ENCODE assay signal across 37 cellular contexts in genomic region chr12:27148373-27148772, GRCh38.
"Had no signal": no experiment of that assay in that cellular context is flagged by ENCODE, and none has a peak within 500 bp of the region (broad histone marks: within the 10 kb centered on the region; RNA-seq: fewer than 3 reads in every experiment).

No MANE protein-coding gene starts in this region.

- H3K27ac ChIP-seq: ascending aorta, cardiac muscle cell, colonic mucosa, Peyer's patch, SJSA1, VCaP had no signal

- DNase-seq: activated B cell treated with CpG ODN at 0.5 μM for 24 hours; activated CD4-positive, alpha-beta memory T cell treated with anti-CD3 and anti-CD28 coated beads for 36 hours; activated CD4-positive, alpha-beta T cell treated with anti-CD3 and anti-CD28 coated beads for 4 hours; activated CD4-positive, alpha-beta T cell treated with anti-CD3 and anti-CD28 coated beads, Interleukin-2, amount 50 U/mL, for 1 hour; activated CD4-positive, CD25-positive, alpha-beta regulatory T cell treated with anti-CD3 and anti-CD28 coated beads, Interleukin-2, amount 50 U/mL, for 72 hours; activated CD8-positive, alpha-beta memory T cell treated with anti-CD3 and anti-CD28 coated beads for 24 hours; activated CD8-positive, alpha-beta memory T cell treated with anti-CD3 and anti-CD28 coated beads, Interleukin-2, amount 10 ng/mL, durations not matched to agents 7 days and 5 days; activated CD8-positive, alpha-beta memory T cell treated with anti-CD3 and anti-CD28 coated beads, Interleukin-2, amount 50 U/mL, for 48 hours; activated effector memory CD4-positive, alpha-beta T cell treated with Interleukin-2 at 50 U/mL for 16 hours; activated naive CD4-positive, alpha-beta T cell treated with anti-CD3 and anti-CD28 coated beads, Interleukin-2, amount 10 ng/mL, durations not matched to agents 7 days and 5 days; activated T-cell treated with anti-CD3 and anti-CD28 coated beads, Interleukin-2, amount 50 U/mL, for 48 hours; amygdala; colonic mucosa; NCI-H1092 treated with DMSO at 0.1 percent for 48 hours; NCI-H1417; NCI-H146; NCI-H187; NCI-H2029 treated with DMSO at 0.1 percent for 48 hours; NCI-H2107; NCI-H2227 treated with DMSO at 0.1 percent for 48 hours; NCI-H446 treated with DMSO at 0.1 percent for 48 hours; NCI-H524; NCI-H69; NCI-H82; PC-3; Peyer's patch; RPMI8226; SHP77 treated with DMSO at 0.1 percent for 48 hours; SK-N-SH; T-helper 9 cell had no signal

- H3K9me3 ChIP-seq: ascending aorta, colonic mucosa, Peyer's patch, SJSA1, SK-N-SH had no signal

- ATAC-seq: PC-3 had no signal

- H3K36me3 ChIP-seq: ascending aorta, cardiac muscle cell, colonic mucosa, Peyer's patch, SJSA1 had no signal

- H3K36me3 Mint-ChIP-seq: activated CD4-positive, alpha-beta memory T cell treated with anti-CD3 and anti-CD28 coated beads for 36 hours had no signal

- H3K27me3 ChIP-seq: ascending aorta, colonic mucosa, Peyer's patch, SJSA1 had no signal

- H3K9me3 Mint-ChIP-seq: activated B cell treated with CpG ODN at 0.5 μM for 24 hours; activated CD4-positive, alpha-beta memory T cell treated with anti-CD3 and anti-CD28 coated beads for 36 hours; activated naive CD4-positive, alpha-beta T cell treated with anti-CD3 and anti-CD28 coated beads, Interleukin-2, amount 10 ng/mL, durations not matched to agents 7 days and 5 days; central memory CD8-positive, alpha-beta T cell; T-helper 1 cell treated with Interleukin-12 subunit alpha and Interleukin-12 subunit beta and Interleukin-4 antibody, amounts not matched to agents 30 μg/mL and 1 μg/mL, for 36 hours had no signal

- H3K9me2 ChIP-seq: SK-N-SH had no signal

- H3K4me3 ChIP-seq: ascending aorta, cardiac muscle cell, colonic mucosa, Peyer's patch, SJSA1 had no signal

- H3K4me1 ChIP-seq: colonic mucosa, Peyer's patch, SJSA1 had no signal

- H3K4me3 Mint-ChIP-seq: activated B cell treated with CpG ODN at 0.5 μM for 24 hours; activated CD4-positive, alpha-beta memory T cell treated with anti-CD3 and anti-CD28 coated beads for 36 hours; activated CD8-positive, alpha-beta memory T cell treated with anti-CD3 and anti-CD28 coated beads, Interleukin-2, amount 10 ng/mL, durations not matched to agents 7 days and 5 days; activated naive CD4-positive, alpha-beta T cell treated with anti-CD3 and anti-CD28 coated beads, Interleukin-2, amount 10 ng/mL, durations not matched to agents 7 days and 5 days; activated naive CD8-positive, alpha-beta T cell; central memory CD8-positive, alpha-beta T cell; T-helper 1 cell treated with Interleukin-12 subunit alpha and Interleukin-12 subunit beta and Interleukin-4 antibody, amounts not matched to agents 30 μg/mL and 1 μg/mL, for 36 hours had no signal

- H3K9ac ChIP-seq: SK-N-SH had no signal

- H3K27ac Mint-ChIP-seq: activated B cell treated with CpG ODN at 0.5 μM for 24 hours; activated CD4-positive, alpha-beta memory T cell treated with anti-CD3 and anti-CD28 coated beads for 36 hours; activated naive CD4-positive, alpha-beta T cell treated with anti-CD3 and anti-CD28 coated beads, Interleukin-2, amount 10 ng/mL, durations not matched to agents 7 days and 5 days; activated naive CD8-positive, alpha-beta T cell had no signal

- H3K27me3 Mint-ChIP-seq: activated B cell treated with CpG ODN at 0.5 μM for 24 hours; activated CD4-positive, alpha-beta memory T cell treated with anti-CD3 and anti-CD28 coated beads for 36 hours; activated CD8-positive, alpha-beta memory T cell treated with anti-CD3 and anti-CD28 coated beads, Interleukin-2, amount 10 ng/mL, durations not matched to agents 7 days and 5 days; activated naive CD4-positive, alpha-beta T cell treated with anti-CD3 and anti-CD28 coated beads, Interleukin-2, amount 10 ng/mL, durations not matched to agents 7 days and 5 days; activated naive CD8-positive, alpha-beta T cell; central memory CD8-positive, alpha-beta T cell had no signal

- H3K4me1 Mint-ChIP-seq: central memory CD8-positive, alpha-beta T cell had no signal

- H3K4me2 ChIP-seq: SK-N-SH had no signal
